In genomic region chr20:15396026-15396425, GRCh38 we compare ENCODE assay signal across 27 cellular contexts.
"Had no signal": no experiment of that assay in that cellular context is flagged by ENCODE, and none has a peak within 500 bp of the region (broad histone marks: within the 10 kb centered on the region; RNA-seq: fewer than 3 reads in every experiment).

No MANE protein-coding gene starts in this region.

- H3K27ac ChIP-seq: coronary artery, gastroesophageal sphincter, heart right ventricle, lower lobe of right lung, neutrophil, pancreas, right lobe of liver, thoracic aorta, tibial nerve, upper lobe of left lung had no signal

- H3K4me1 ChIP-seq: gastroesophageal sphincter, heart right ventricle, lower lobe of right lung, pancreas, right lobe of liver, tibial nerve, upper lobe of left lung had no signal

- H3K9me3 ChIP-seq: gastroesophageal sphincter, heart right ventricle, lower lobe of right lung, mucosa of descending colon, neutrophil, pancreas, right lobe of liver, thoracic aorta, tibial nerve, upper lobe of left lung had no signal

- FAIRE-seq: endothelial cell of umbilical vein, pancreas, small intestine, urothelium cell line had no signal

- ATAC-seq: gastroesophageal sphincter; heart right ventricle; left ventricle myocardium superior; lower lobe of right lung; mucosa of descending colon; natural killer cell treated with Interleukin-12 subunit alpha and Interleukin-12 subunit beta and Interleukin-15 and Interleukin-18, amount 100 ng/mL, for 72 hours; pancreas; right lobe of liver; stimulated activated naive B cell treated with anti-CD40 and anti-IgM and Interleukin-4, amounts not matched to agents 10 μg/mL and 1 μg/mL and 100 μg/mL, for 72 hours had no signal

- H3K36me3 ChIP-seq: gastroesophageal sphincter, heart right ventricle, lower lobe of right lung, neutrophil, pancreas, right lobe of liver, thoracic aorta, tibial nerve, upper lobe of left lung had no signal

- H3K4me3 ChIP-seq: coronary artery, gastroesophageal sphincter, heart right ventricle, lower lobe of right lung, mucosa of descending colon, pancreas, right lobe of liver, thoracic aorta, tibial nerve, upper lobe of left lung had no signal

- DNase-seq: dermis blood vessel endothelial cell; effector memory CD4-positive, alpha-beta T cell; foreskin fibroblast; heart right ventricle; hypothalamus; immature natural killer cell; islet precursor cell; kidney glomerular epithelial cell; left ventricle myocardium superior; lower lobe of right lung; mucosa of descending colon; naive B cell; pancreas; right lobe of liver; small intestine; stimulated activated CD4-positive, alpha-beta T cell treated with anti-CD3 and anti-CD28 coated beads, Interleukin-15, amount 100 ng/mL, for 24 hours; stimulated activated CD4-positive, alpha-beta T cell treated with anti-CD3 and anti-CD28 coated beads, Interleukin-2, amount 100 ng/mL, for 48 hours; stimulated activated naive B cell treated with anti-CD40 and anti-IgM and Interleukin-4, amounts not matched to agents 10 μg/mL and 1 μg/mL and 100 μg/mL, for 72 hours; upper lobe of left lung had no signal

- H3K27me3 ChIP-seq: gastroesophageal sphincter, heart right ventricle, neutrophil, pancreas, right lobe of liver, tibial nerve, upper lobe of left lung had no signal
